7 cellular contexts compared by ENCODE assay signal in the genomic region with DNA sequence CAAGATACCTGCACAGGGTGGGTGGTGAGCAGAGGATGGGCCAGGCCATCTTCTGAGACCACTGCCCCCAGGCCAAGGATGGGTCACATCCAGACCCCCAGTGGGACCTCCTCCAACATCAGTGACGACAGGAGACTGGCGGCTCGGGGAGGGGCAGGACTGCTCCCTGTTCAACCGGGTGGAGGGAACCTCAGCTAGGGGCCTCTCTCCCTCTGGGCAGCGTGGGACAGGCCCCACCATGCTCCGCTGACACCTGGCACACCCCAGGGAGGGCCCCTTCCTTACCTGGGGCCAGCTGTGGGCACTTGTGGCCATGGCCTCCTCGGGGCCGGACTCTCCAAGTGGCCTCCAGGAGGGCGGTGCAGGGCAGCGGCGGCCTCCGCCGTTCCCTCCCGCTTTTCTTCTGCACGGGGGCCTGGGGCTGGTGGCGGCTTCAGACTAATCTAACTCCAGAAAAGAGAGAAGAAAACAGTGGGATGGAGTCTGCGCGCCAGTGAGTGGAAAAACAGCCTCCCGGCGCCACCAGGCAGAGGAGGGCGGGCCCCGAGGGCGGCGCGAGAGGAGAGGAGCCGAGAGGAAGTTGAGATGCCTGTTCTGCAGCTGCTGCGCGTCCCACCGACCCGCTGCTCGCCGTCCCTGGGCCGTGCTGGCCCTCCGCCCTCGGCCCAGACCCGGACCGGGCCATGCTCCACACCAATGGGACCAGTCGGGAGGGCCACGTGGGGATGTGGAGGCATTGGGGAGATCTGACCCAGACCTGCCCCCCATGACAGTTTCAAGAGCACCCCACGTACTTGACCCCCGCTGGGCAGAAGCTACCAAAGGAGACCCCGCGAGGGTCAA. TPM values are rescaled to one million over a fixed set of nuclear protein-coding genes. Genes with fewer than 3 reads are reported as not detected.
A peak's percentile ranks its signal among the peaks of the same experiment; 100 is the strongest.
DNase-seq lines count a peak whose midpoint lies in the region; ATAC-seq, FAIRE-seq and TF ChIP-seq lines count a peak whose summit lies in the region.

A gene with protein sequence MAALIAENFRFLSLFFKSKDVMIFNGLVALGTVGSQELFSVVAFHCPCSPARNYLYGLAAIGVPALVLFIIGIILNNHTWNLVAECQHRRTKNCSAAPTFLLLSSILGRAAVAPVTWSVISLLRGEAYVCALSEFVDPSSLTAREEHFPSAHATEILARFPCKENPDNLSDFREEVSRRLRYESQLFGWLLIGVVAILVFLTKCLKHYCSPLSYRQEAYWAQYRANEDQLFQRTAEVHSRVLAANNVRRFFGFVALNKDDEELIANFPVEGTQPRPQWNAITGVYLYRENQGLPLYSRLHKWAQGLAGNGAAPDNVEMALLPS (minus strand): TSS at position 500 of the 843 bp plus-strand sequence. CDS start 2,429 bp downstream, outside the sequence.

- H3K27me3 ChIP-seq in muscle layer of colon (ENCODE audit: control insufficient read depth in 1 of 2, insufficient read depth in 2 of 2, low read length in 2 of 2): no peaks in the 10 kb centered on the region

- peak; percentile 50; the same call in 1 of the 2 replicates for TF ChIP-seq POLR2A in GM12892 (IDR thresholded peaks at IDR 0.05; ENCODE audit: low read depth, low read length)

- peak within 1 kb of the TSS; percentile 93 for H3K4me3 Mint-ChIP-seq in stimulated activated effector memory CD8-positive, alpha-beta T cell treated with anti-CD3 and anti-CD28 coated beads, Interleukin-12 subunit alpha, Interleukin-12 subunit beta, amount 100 ng/mL, for 72 hours

- H3K36me3 Mint-ChIP-seq in stimulated activated effector memory CD8-positive, alpha-beta T cell treated with anti-CD3 and anti-CD28 coated beads, Interleukin-12 subunit alpha, Interleukin-12 subunit beta, amount 100 ng/mL, for 72 hours: peaks cover 38% of the 10 kb centered on the region

- H3K27ac Mint-ChIP-seq in stimulated activated effector memory CD8-positive, alpha-beta T cell treated with anti-CD3 and anti-CD28 coated beads, Interleukin-12 subunit alpha, Interleukin-12 subunit beta, amount 100 ng/mL, for 72 hours: peak within 1 kb of the TSS; percentile 94

- peaks cover 67% of the 10 kb centered on the region for H3K4me1 Mint-ChIP-seq in stimulated activated effector memory CD8-positive, alpha-beta T cell treated with anti-CD3 and anti-CD28 coated beads, Interleukin-12 subunit alpha, Interleukin-12 subunit beta, amount 100 ng/mL, for 72 hours

- peak within 1 kb of the TSS; percentile 60 for H3K9ac ChIP-seq in muscle layer of colon (ENCODE audit: low read length)

- peaks cover 25% of the 10 kb centered on the region for H3K36me3 ChIP-seq in muscle layer of colon (ENCODE audit: insufficient read depth, low read length)

- peak within 1 kb of the TSS; percentile 18 for H3K27ac ChIP-seq in epithelial cell of prostate
- H3K27ac ChIP-seq in muscle layer of colon (ENCODE audit: low read depth, low read length): peak within 1 kb of the TSS; percentile 87

- H3K4me3 ChIP-seq in muscle layer of colon (ENCODE audit: low read depth in 1 of 2, low read length in 2 of 2): peak within 1 kb of the TSS; percentile 40 to 68

- DNase-seq in GM12892 (ENCODE audit: insufficient read length): peak; percentile 90
- peak; percentile 18 for DNase-seq in NCI-H748 treated with DMSO at 0.1 percent for 48 hours (lab: John Stamatoyannopoulos, UW)
- DNase-seq in activated T-cell treated with anti-CD3 and anti-CD28 coated beads for 4 hours: peak; percentile 48
- DNase-seq in epithelial cell of prostate (ENCODE audit: low read depth, low spot score): no peak
- DNase-seq in stimulated activated effector memory CD8-positive, alpha-beta T cell treated with anti-CD3 and anti-CD28 coated beads, Interleukin-12 subunit alpha, Interleukin-12 subunit beta, amount 100 ng/mL, for 72 hours (ENCODE audit: low spot score in 2 of 2): peak; percentile 46 to 78

- peak; percentile 80 for ATAC-seq in HG02759 (IDR thresholded peaks at IDR 0.05; ENCODE audit: unreplicated experiment)
- peak; percentile 81 for ATAC-seq in stimulated activated effector memory CD8-positive, alpha-beta T cell treated with anti-CD3 and anti-CD28 coated beads, Interleukin-12 subunit alpha, Interleukin-12 subunit beta, amount 100 ng/mL, for 72 hours

- FAIRE-seq in GM12892 (lab: Jason Lieb, UNC): peak; percentile 74

- H3K9me3 Mint-ChIP-seq in stimulated activated effector memory CD8-positive, alpha-beta T cell treated with anti-CD3 and anti-CD28 coated beads, Interleukin-12 subunit alpha, Interleukin-12 subunit beta, amount 100 ng/mL, for 72 hours: no peaks in the 10 kb centered on the region

- no peaks in the 10 kb centered on the region for H3K9me3 ChIP-seq in muscle layer of colon (ENCODE audit: low read length)

- H3K4me1 ChIP-seq in muscle layer of colon (ENCODE audit: insufficient read depth, low read length): peaks cover 35% of the 10 kb centered on the region

RNA-seq across cellular contexts. Expression of the gene that starts here (rescaled TPM):
- 11.5 TPM for polyA plus RNA-seq in GM12892 (2012; ENCODE audit: missing spikeins)
